In genomic region chr1:212286437-212287131, GRCh38 we compare ENCODE assay signal across 8 cellular contexts. TPM values are rescaled to one million over a fixed set of nuclear protein-coding genes. Genes with fewer than 3 reads are reported as not detected.
DNase-seq lines count a peak whose midpoint lies in the region; ATAC-seq and TF ChIP-seq lines count a peak whose summit lies in the region.

No MANE protein-coding gene starts in this region.

- H3K36me3 ChIP-seq in endocrine pancreas (ENCODE audit: control insufficient read depth, insufficient read depth, low read length): no peaks in the 10 kb centered on the region

- peaks cover 8% of the 10 kb centered on the region for H3K4me1 ChIP-seq in endocrine pancreas (ENCODE audit: control insufficient read depth, insufficient read depth, low read length)

- no peak for ATAC-seq in natural killer cell treated with Interleukin-12 subunit alpha and Interleukin-12 subunit beta and Interleukin-15 and Interleukin-18, amount 100 ng/mL, for 72 hours
- ATAC-seq in HG02970 (IDR thresholded peaks at IDR 0.05; ENCODE audit: low FRiP score, unreplicated experiment) (no peak), GM21367 (IDR thresholded peaks at IDR 0.05; ENCODE audit: unreplicated experiment) (no peak)

- H3K9me3 ChIP-seq in endocrine pancreas (ENCODE audit: control insufficient read depth, low read length): no peaks in the 10 kb centered on the region

- H3K27ac ChIP-seq in 22Rv1: peak overlapping the region; percentile 83

- H3K4me3 ChIP-seq in GM12875 (ENCODE audit: low read depth, low read length): peak overlapping the region; percentile 82
- H3K4me3 ChIP-seq in endocrine pancreas (ENCODE audit: control insufficient read depth, insufficient read depth, low read length): peak overlapping the region; percentile 94

- no peaks in the 10 kb centered on the region for H3K9me3 Mint-ChIP-seq in natural killer cell treated with Interleukin-12 subunit alpha and Interleukin-12 subunit beta and Interleukin-15 and Interleukin-18, amount 100 ng/mL, for 72 hours

- peak overlapping the region; percentile 87 to 88 for H3K27ac Mint-ChIP-seq in natural killer cell treated with Interleukin-12 subunit alpha and Interleukin-12 subunit beta and Interleukin-15 and Interleukin-18, amount 100 ng/mL, for 72 hours

- H3K27me3 ChIP-seq in endocrine pancreas (ENCODE audit: control insufficient read depth, insufficient read depth, low read length): no peaks in the 10 kb centered on the region

- no peaks in the 10 kb centered on the region for H3K27me3 Mint-ChIP-seq in natural killer cell treated with Interleukin-12 subunit alpha and Interleukin-12 subunit beta and Interleukin-15 and Interleukin-18, amount 100 ng/mL, for 72 hours

- peaks cover 6% of the 10 kb centered on the region for H3K36me3 Mint-ChIP-seq in natural killer cell treated with Interleukin-12 subunit alpha and Interleukin-12 subunit beta and Interleukin-15 and Interleukin-18, amount 100 ng/mL, for 72 hours

- TF ChIP-seq CTCF in 22Rv1 (IDR thresholded peaks at IDR 0.05) (0 out of 2 replicates have a peak, but pooled peaks have one; percentile 1), GM12875 (IDR thresholded peaks at IDR 0.05; ENCODE audit: borderline replicate concordance, insufficient read depth, low read depth, low read length) (no peak)

- H3K9ac ChIP-seq in endocrine pancreas (ENCODE audit: control insufficient read depth, insufficient read depth, low read length): peak overlapping the region; percentile 100

- H3K4me1 Mint-ChIP-seq in natural killer cell treated with Interleukin-12 subunit alpha and Interleukin-12 subunit beta and Interleukin-15 and Interleukin-18, amount 100 ng/mL, for 72 hours (ENCODE audit: low read depth in 2 of 2): peaks cover 44 to 48% of the 10 kb centered on the region in 2 donors

- peak overlapping the region; percentile 96 for H3K4me3 Mint-ChIP-seq in natural killer cell treated with Interleukin-12 subunit alpha and Interleukin-12 subunit beta and Interleukin-15 and Interleukin-18, amount 100 ng/mL, for 72 hours

- DNase-seq in RPMI8226: peak; percentile 67
- DNase-seq in natural killer cell treated with Interleukin-12 subunit alpha and Interleukin-12 subunit beta and Interleukin-15 and Interleukin-18, amount 100 ng/mL, for 72 hours (ENCODE audit: low spot score): no peak
- no peak for DNase-seq in stimulated activated CD4-positive, alpha-beta T cell treated with anti-CD3 and anti-CD28 coated beads, Interleukin-2, amount 100 ng/mL, for 24 hours

RNA-seq across cellular contexts. Expression of gene PPP2R5A, which starts 1.4 kb away (rescaled TPM):
- total RNA-seq in natural killer cell treated with Interleukin-12 subunit alpha and Interleukin-12 subunit beta and Interleukin-15 and Interleukin-18, amount 100 ng/mL, for 72 hours: 10 to 100 TPM; 32.7 to 37.6 TPM
